Comparison of ENCODE assay signal across 7 cellular contexts in the genomic region with DNA sequence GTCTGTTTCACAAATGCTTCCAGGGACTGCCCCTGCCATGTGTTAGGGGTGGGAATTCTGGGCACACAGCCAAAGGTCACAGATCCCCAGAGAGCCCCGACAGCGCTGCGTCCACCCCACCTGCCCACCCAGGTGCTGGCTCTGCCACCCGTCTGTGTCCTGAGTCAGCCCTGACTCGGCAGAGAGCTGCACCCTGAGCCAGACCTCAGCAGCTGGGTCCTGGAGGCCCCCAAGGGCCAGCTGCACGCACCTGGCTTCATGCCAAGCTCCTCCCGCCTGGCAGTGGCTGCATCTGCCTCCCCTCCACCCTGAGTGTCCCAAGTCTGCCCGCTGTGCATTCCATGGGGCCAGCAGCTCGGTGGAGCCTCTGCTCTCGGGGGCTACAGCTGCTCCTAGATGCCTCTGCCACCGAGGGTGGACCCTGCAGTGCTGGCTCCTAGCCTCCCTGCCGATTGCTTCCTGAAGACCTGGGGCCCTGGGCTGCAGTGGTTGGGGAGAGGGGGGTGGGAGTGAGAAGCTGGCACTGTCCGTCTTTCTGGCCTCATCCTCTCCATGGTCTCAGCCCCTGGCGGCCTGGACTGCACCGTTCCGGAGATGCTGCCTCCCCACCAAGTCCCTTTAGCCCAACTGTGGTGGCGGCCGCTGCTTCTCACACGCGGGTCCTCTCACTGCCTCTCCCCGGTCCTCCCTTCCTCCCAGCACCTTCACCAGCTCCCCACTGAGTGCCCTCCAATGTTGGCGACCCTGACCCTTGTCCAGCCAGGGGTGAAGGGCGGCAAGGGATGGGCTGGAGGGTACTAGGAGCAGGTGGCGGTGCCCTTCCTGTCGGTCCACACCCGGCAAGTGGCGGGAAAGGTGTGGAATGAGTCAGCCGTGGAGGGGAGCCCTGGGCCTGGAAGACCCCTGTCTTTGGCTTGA. TPM values are rescaled to one million over a fixed set of nuclear protein-coding genes. Genes with fewer than 3 reads are reported as not detected.
DNase-seq lines count a peak whose midpoint lies in the region; ATAC-seq and TF ChIP-seq lines count a peak whose summit lies in the region.

No MANE protein-coding gene starts in this region.

- WGBS in spleen, 5 donors: 47 to 66% (median 48%) methylated on average over 19 to 28 of the region's 28 CpGs

- H3K27me3 Mint-ChIP-seq in dendritic cell treated with granulocyte-macrophage colony-stimulating factor and Interleukin-4, amounts not matched to agents 40 ng/mL and 50 ng/mL, for 4 days: peaks cover 28% of the 10 kb centered on the region

- no peak overlapping the region for H3K27ac ChIP-seq in spleen

- intact Hi-C loops in dendritic cell treated with granulocyte-macrophage colony-stimulating factor and Interleukin-4, amounts not matched to agents 40 ng/mL and 50 ng/mL, for 4 days (cut with micrococcal nuclease): no loop called here
- intact Hi-C loops in spleen (cut with DNase I; ENCODE audit: low total_unique reads): no loop called here

- H3K4me1 ChIP-seq in spleen: peaks cover 17 to 58% (median 48%) of the 10 kb centered on the region in 6 donors

- no peak for TF ChIP-seq POLR2A in spleen (IDR thresholded peaks at IDR 0.05)

- H3K9me3 ChIP-seq in spleen: no peaks in the 10 kb centered on the region

- H3K4me3 ChIP-seq in HFF-Myc (replicated peaks; ENCODE audit: low read depth, low read length) (no peak overlapping the region), spleen (no peak overlapping the region)

- TF ChIP-seq CTCF in HFF-Myc (IDR thresholded peaks at IDR 0.05; ENCODE audit: low read depth, low read length, missing control alignments) (no peak), spleen (IDR thresholded peaks at IDR 0.05 in 8 of 11, conservative IDR thresholded peaks at IDR 0.05 in 3 of 11) (no peak)

- ATAC-seq in HG03280 (IDR thresholded peaks at IDR 0.05; ENCODE audit: unreplicated experiment): no peak
- no peak for ATAC-seq in HG03159 (IDR thresholded peaks at IDR 0.05; ENCODE audit: unreplicated experiment)

- H3K36me3 ChIP-seq in spleen: peaks cover 0 to 24% (median 0%) of the 10 kb centered on the region in 6 donors

- no peak overlapping the region for H3K4me3 Mint-ChIP-seq in dendritic cell treated with granulocyte-macrophage colony-stimulating factor and Interleukin-4, amounts not matched to agents 40 ng/mL and 50 ng/mL, for 4 days

- peak; percentile 27 for DNase-seq in HFF-Myc (ENCODE audit: extremely low read depth, low read depth)
- peak; percentile 93 for DNase-seq in NCI-H2196 (lab: John Stamatoyannopoulos, UW; ENCODE audit: unreplicated experiment)
- peak; percentile 78 for DNase-seq in spleen
- no peak for DNase-seq in SKM-1 treated with dmso at 0.1 percent for 144 hours (lab: John Stamatoyannopoulos, UW; ENCODE audit: unreplicated experiment)

- peak overlapping the region; percentile 20 for H3K27ac Mint-ChIP-seq in dendritic cell treated with granulocyte-macrophage colony-stimulating factor and Interleukin-4, amounts not matched to agents 40 ng/mL and 50 ng/mL, for 4 days

- peaks cover 0 to 66% (median 6%) of the 10 kb centered on the region in 7 donors for H3K27me3 ChIP-seq in spleen (replicated peaks in 1 of 7)

- H3K9me3 Mint-ChIP-seq in dendritic cell treated with granulocyte-macrophage colony-stimulating factor and Interleukin-4, amounts not matched to agents 40 ng/mL and 50 ng/mL, for 4 days: no peaks in the 10 kb centered on the region

- H3K4me1 Mint-ChIP-seq in dendritic cell treated with granulocyte-macrophage colony-stimulating factor and Interleukin-4, amounts not matched to agents 40 ng/mL and 50 ng/mL, for 4 days (ENCODE audit: low read depth): peaks cover 58% of the 10 kb centered on the region

- peaks cover 67% of the 10 kb centered on the region for H3K36me3 Mint-ChIP-seq in dendritic cell treated with granulocyte-macrophage colony-stimulating factor and Interleukin-4, amounts not matched to agents 40 ng/mL and 50 ng/mL, for 4 days (ENCODE audit: low read depth)

RNA-seq across cellular contexts. Expression of a gene that starts 3.0 kb away (rescaled TPM):
- total RNA-seq in spleen: 100 to 1,000 TPM in 1 of 7 donors, 10 to 100 TPM in 6; 55.6 to 141 (median 66.6) TPM
- polyA plus RNA-seq in spleen: 10 to 100 TPM in 1 of 3 donors, 1 to 10 TPM in 2; 6.0 to 15.2 (median 7.0) TPM

RNA-seq across cellular contexts. Expression of a gene that starts 13.2 kb away (rescaled TPM):
- 10 to 100 TPM; 18.9 to 60.1 (median 39.4) TPM for total RNA-seq in spleen
- polyA plus RNA-seq in spleen: 10 to 100 TPM; 14.8 to 24.5 (median 16.1) TPM

RNA-seq across cellular contexts. Expression of a gene that starts 28.5 kb away (rescaled TPM):
- total RNA-seq in spleen: not detected
- polyA plus RNA-seq in spleen: not detected

RNA-seq across cellular contexts. Expression of a gene that starts 41.0 kb away (rescaled TPM):
- total RNA-seq in spleen: 1 to 10 TPM in 1 of 7 donors, under 1 TPM in 4, not detected in 2; 0.26 to 3.1 (median 0.60) TPM
- polyA plus RNA-seq in spleen: not detected

RNA-seq across cellular contexts. Expression of a gene that starts 57.1 kb away (rescaled TPM):
- 100 to 1,000 TPM in 5 of 7 donors, 10 to 100 TPM in 2; 74.3 to 216 (median 160) TPM for total RNA-seq in spleen
- 100 to 1,000 TPM in 1 of 3 donors, 10 to 100 TPM in 2; 46.5 to 122 (median 67.2) TPM for polyA plus RNA-seq in spleen
